In genomic region chr3:128720891-128721290, GRCh38 we compare ENCODE assay signal across 1 cellular context.
TF ChIP-seq lines count a peak whose summit lies in the region.

No MANE protein-coding gene starts in this region.

TF ChIP-seq in H1, 55 proteins besides CTCF, POLR2A, EP300 and RAD21:
- TF ChIP-seq TBP (IDR thresholded peaks at IDR 0.05; ENCODE audit: low read depth, low read length) = no peak
- TF ChIP-seq USF2 (IDR thresholded peaks at IDR 0.05; ENCODE audit: low read length) = no peak
- TF ChIP-seq EGR1 (IDR thresholded peaks at IDR 0.05; ENCODE audit: borderline replicate concordance, low read depth, low read length) = no peak
- no peak for TF ChIP-seq EZH2 (IDR thresholded peaks at IDR 0.05; ENCODE audit: low read depth, low read length, severe bottlenecking)
- TF ChIP-seq TEAD4 (IDR thresholded peaks at IDR 0.05; ENCODE audit: low read depth, low read length) = 0 out of 2 replicates have a peak, but pooled peaks have one; percentile 4
- no peak for TF ChIP-seq RFX5 (IDR thresholded peaks at IDR 0.05; ENCODE audit: borderline replicate concordance, low read depth, low read length)
- TF ChIP-seq ATF2 (IDR thresholded peaks at IDR 0.05; ENCODE audit: low read length) = no peak
